In genomic region chr6:104623052-104623690, GRCh38 we compare ENCODE assay signal across 12 cellular contexts.
DNase-seq lines count a peak whose midpoint lies in the region; ATAC-seq and TF ChIP-seq lines count a peak whose summit lies in the region.
"Had no signal": no experiment of that assay in that cellular context is flagged by ENCODE, and none has a peak within 500 bp of the region (broad histone marks: within the 10 kb centered on the region; RNA-seq: fewer than 3 reads in every experiment).

No MANE protein-coding gene starts in this region.

- no peaks in the 10 kb centered on the region for H3K27me3 ChIP-seq in smooth muscle cell (ENCODE audit: low read depth)
- H3K27me3 ChIP-seq: BLaER1, esophagus muscularis mucosa had no signal

- no peaks in the 10 kb centered on the region for H3K9me3 Mint-ChIP-seq in activated T-cell treated with anti-CD3 and anti-CD28 coated beads, Interleukin-2, amount 50 U/mL, for 4 hours
- H3K9me3 Mint-ChIP-seq: stimulated activated naive CD8-positive, alpha-beta T cell treated with anti-CD3 and anti-CD28 coated beads, Interleukin-15, Interleukin-2, amounts not matched to agents 100 ng/mL and 50 ng/mL, for 24 hours had no signal

- no peaks in the 10 kb centered on the region for H3F3A ChIP-seq in smooth muscle cell (ENCODE audit: low read depth)

- no peaks in the 10 kb centered on the region for H3K36me3 ChIP-seq in smooth muscle cell (ENCODE audit: low read depth)
- H3K36me3 ChIP-seq: BLaER1, esophagus muscularis mucosa had no signal

- H3K27me3 Mint-ChIP-seq in activated T-cell treated with anti-CD3 and anti-CD28 coated beads, Interleukin-2, amount 50 U/mL, for 4 hours (ENCODE audit: low read depth) = peaks cover 3% of the 10 kb centered on the region

- TF ChIP-seq CTCF in choroid plexus epithelial cell (conservative IDR thresholded peaks at IDR 0.05; ENCODE audit: low read depth, low read length) = peak; percentile 35
- no peak for TF ChIP-seq CTCF in smooth muscle cell (IDR thresholded peaks at IDR 0.05; ENCODE audit: borderline replicate concordance, insufficient read depth, poor library complexity, severe bottlenecking)

- 20% methylated on average over 9 of the region's 9 CpGs for WGBS in smooth muscle cell (ENCODE audit: low lambda C conversion rate)

- H3K4me1 Mint-ChIP-seq in activated T-cell treated with anti-CD3 and anti-CD28 coated beads, Interleukin-2, amount 50 U/mL, for 4 hours (ENCODE audit: low read depth) = peaks cover 8% of the 10 kb centered on the region

- H3K79me2 ChIP-seq in smooth muscle cell (ENCODE audit: low read depth) = no peaks in the 10 kb centered on the region

- H3K4me3 ChIP-seq in choroid plexus epithelial cell (ENCODE audit: low read depth, low read length) (no peak overlapping the region), smooth muscle cell (no peak overlapping the region)
- H3K4me3 ChIP-seq: BLaER1, esophagus muscularis mucosa had no signal

- H3K27ac ChIP-seq in smooth muscle cell (ENCODE audit: low read depth) = no peak overlapping the region
- H3K27ac ChIP-seq: BLaER1, esophagus muscularis mucosa had no signal

- peak overlapping the region; percentile 22 for H2AFZ ChIP-seq in smooth muscle cell (ENCODE audit: low read depth)

- H3K9ac ChIP-seq in smooth muscle cell (ENCODE audit: low read depth) = no peak overlapping the region
- H3K9ac ChIP-seq: BLaER1 had no signal

- H3K9me3 ChIP-seq in smooth muscle cell (replicated peaks; ENCODE audit: low read depth) = no peaks in the 10 kb centered on the region
- H3K9me3 ChIP-seq: BLaER1, esophagus muscularis mucosa had no signal

- H3K4me3 Mint-ChIP-seq in activated T-cell treated with anti-CD3 and anti-CD28 coated beads, Interleukin-2, amount 50 U/mL, for 4 hours = peak overlapping the region; percentile 39
- H3K4me3 Mint-ChIP-seq: stimulated activated naive CD8-positive, alpha-beta T cell treated with anti-CD3 and anti-CD28 coated beads, Interleukin-15, Interleukin-2, amounts not matched to agents 100 ng/mL and 50 ng/mL, for 24 hours had no signal

- no peaks in the 10 kb centered on the region for H4K20me1 ChIP-seq in smooth muscle cell (ENCODE audit: low read depth)
- H4K20me1 ChIP-seq: BLaER1 had no signal

- DNase-seq in activated T-cell treated with anti-CD3 and anti-CD28 coated beads, Interleukin-2, amount 50 U/mL, for 4 hours = no peak
- no peak for DNase-seq in activated T-cell treated with anti-CD3 and anti-CD28 coated beads for 4 hours
- DNase-seq in MV-4-11 (lab: John Stamatoyannopoulos, UW) = peak; percentile 12
- peak; percentile 24 for DNase-seq in choroid plexus epithelial cell (ENCODE audit: low read depth)
- no peak for DNase-seq in smooth muscle cell (lab: John Stamatoyannopoulos, UW; ENCODE audit: unreplicated experiment)
- DNase-seq in NCI-H2029 treated with DMSO at 0.1 percent for 48 hours (lab: John Stamatoyannopoulos, UW) = no peak
- no peak for DNase-seq in ureter (ENCODE audit: low spot score)
- DNase-seq: NCI-H446 had no signal

- peak overlapping the region; percentile 66 for H3K4me2 ChIP-seq in smooth muscle cell
- H3K4me2 ChIP-seq: BLaER1 had no signal

- ATAC-seq in activated T-cell treated with anti-CD3 and anti-CD28 coated beads, Interleukin-2, amount 50 U/mL, for 4 hours = no peak
- ATAC-seq in HG02759 (IDR thresholded peaks at IDR 0.05; ENCODE audit: unreplicated experiment) = no peak

- H3K36me3 Mint-ChIP-seq in activated T-cell treated with anti-CD3 and anti-CD28 coated beads, Interleukin-2, amount 50 U/mL, for 4 hours (ENCODE audit: insufficient read depth) = no peaks in the 10 kb centered on the region

- H3K4me1 ChIP-seq in smooth muscle cell (ENCODE audit: low read depth) = no peaks in the 10 kb centered on the region
- H3K4me1 ChIP-seq: BLaER1, esophagus muscularis mucosa had no signal

Comparison
In these comparisons a context has a peak if more than half of its experiments do, and no peak if none do; other contexts are left out.
1. DNase-seq: peak in MV-4-11 (single experiment) and choroid plexus epithelial cell (single experiment); none in activated T-cell treated with anti-CD3 and anti-CD28 coated beads, Interleukin-2, amount 50 U/mL, for 4 hours (single experiment), activated T-cell treated with anti-CD3 and anti-CD28 coated beads for 4 hours (single experiment), smooth muscle cell (single experiment), NCI-H2029 treated with DMSO at 0.1 percent for 48 hours (single experiment) and ureter (single experiment).